In genomic region chr4:156983366-156983765, GRCh38 we compare ENCODE assay signal across 13 cellular contexts. TPM values are rescaled to one million over a fixed set of nuclear protein-coding genes. Genes with fewer than 3 reads are reported as not detected.
A peak's percentile ranks its signal among the peaks of the same experiment; 100 is the strongest.
DNase-seq lines count a peak whose midpoint lies in the region; ATAC-seq and TF ChIP-seq lines count a peak whose summit lies in the region.
"Had no signal": no experiment of that assay in that cellular context is flagged by ENCODE, and none has a peak within 500 bp of the region (broad histone marks: within the 10 kb centered on the region; RNA-seq: fewer than 3 reads in every experiment).

No MANE protein-coding gene starts in this region.

- H3K4me1 ChIP-seq in heart right ventricle (no peaks in the 10 kb centered on the region), upper lobe of right lung (no peaks in the 10 kb centered on the region), transverse colon (no peaks in the 10 kb centered on the region), vagina (no peaks in the 10 kb centered on the region)

- no peak overlapping the region for H3K4me3 ChIP-seq in heart right ventricle
- H3K4me3 ChIP-seq in fibroblast of the aortic adventitia (ENCODE audit: low read depth, low read length), result no peak overlapping the region
- H3K4me3 ChIP-seq in upper lobe of right lung, result no peak overlapping the region
- no peak overlapping the region for H3K4me3 ChIP-seq in transverse colon
- no peak overlapping the region for H3K4me3 ChIP-seq in vagina
- H3K4me3 ChIP-seq: K562 had no signal

- no peaks in the 10 kb centered on the region for H3K36me3 ChIP-seq in heart right ventricle
- no peaks in the 10 kb centered on the region for H3K36me3 ChIP-seq in upper lobe of right lung
- no peaks in the 10 kb centered on the region for H3K36me3 ChIP-seq in transverse colon
- H3K36me3 ChIP-seq in vagina, result no peaks in the 10 kb centered on the region

- peaks cover 0 to 9% (median 0%) of the 10 kb centered on the region in 11 donors for H3K9me3 ChIP-seq in heart right ventricle
- no peaks in the 10 kb centered on the region for H3K9me3 ChIP-seq in upper lobe of right lung
- H3K9me3 ChIP-seq in transverse colon, result no peaks in the 10 kb centered on the region
- no peaks in the 10 kb centered on the region for H3K9me3 ChIP-seq in vagina

- WGBS in heart right ventricle, 2 donors, result 59 to 71% methylated on average over 1 of the region's 1 CpG
- 53 to 58% methylated on average over 1 of the region's 1 CpG for WGBS in transverse colon (ENCODE audit: low coverage in 1 of 2), 2 donors

- intact Hi-C loops in heart right ventricle (cut with DNase I), result loop anchor here in 2 of 10 donors (10.0 kb wide), 2 partner anchors 61 to 991 kb away; no protein-coding TSS in a partner anchor
- intact Hi-C loops in left ventricle myocardium superior (cut with micrococcal nuclease), result no loop called here
- intact Hi-C loops in upper lobe of right lung (cut with DNase I), result no loop called here
- intact Hi-C loops in transverse colon (cut with DNase I; ENCODE audit: low total_unique reads), result no loop called here
- intact Hi-C loops in vagina (cut with DNase I), result no loop called here

- in situ Hi-C loops in transverse colon (cut with MboI; ENCODE audit: low pct_ligation_motif_present in 1 of 4, low pct_unique_long_range_greater_than_20kb in 1 of 4, low sequenced_read_pairs in 3 of 4), result no loop called here

- TF ChIP-seq EP300 in transverse colon (IDR thresholded peaks at IDR 0.05; ENCODE audit: low read depth), result no peak

- CTCF ChIA-PET in WTC11 (lab: Charles Lee), result interaction anchor here (1.4 kb wide), 1 partner anchor 62 kb away, joined by 3 read pairs; no protein-coding TSS in a partner anchor

- H3K9me3 Mint-ChIP-seq in WTC11, result peaks cover 8% of the 10 kb centered on the region

- no peak for ATAC-seq in heart right ventricle
- ATAC-seq in left ventricle myocardium superior, result no peak
- peak; percentile 32; the same call in 1 of the 2 replicates for ATAC-seq in WTC11
- peak; percentile 51 for ATAC-seq in upper lobe of right lung
- no peak for ATAC-seq in HG03520 (IDR thresholded peaks at IDR 0.05; ENCODE audit: unreplicated experiment)
- ATAC-seq: K562 had no signal

- H3K36me3 Mint-ChIP-seq in WTC11, result peaks cover 1% of the 10 kb centered on the region; the same call in 1 of the 2 replicates

- no peaks in the 10 kb centered on the region for H3K27me3 ChIP-seq in heart right ventricle
- H3K27me3 ChIP-seq in upper lobe of right lung, result no peaks in the 10 kb centered on the region
- H3K27me3 ChIP-seq in transverse colon, result no peaks in the 10 kb centered on the region
- H3K27me3 ChIP-seq in vagina, result no peaks in the 10 kb centered on the region

- H3K4me3 Mint-ChIP-seq in WTC11, result no peak overlapping the region

- H3K27ac ChIP-seq in heart right ventricle (no peak overlapping the region), upper lobe of right lung (no peak overlapping the region), transverse colon (no peak overlapping the region), vagina (no peak overlapping the region)

- no peaks in the 10 kb centered on the region for H3K27me3 Mint-ChIP-seq in WTC11 (ENCODE audit: low read depth)

- POLR2A ChIA-PET in WTC11 (lab: Charles Lee), result no interaction called here

- no peak overlapping the region for H3K27ac Mint-ChIP-seq in WTC11

- TF ChIP-seq CTCF in heart right ventricle (IDR thresholded peaks at IDR 0.05), result peak in 6 of 9 donors; percentile 25 to 54 (median 40)
- no peak for TF ChIP-seq CTCF in WTC11 (IDR thresholded peaks at IDR 0.05)
- peak; percentile 73 for TF ChIP-seq CTCF in fibroblast of the aortic adventitia (IDR thresholded peaks at IDR 0.05; ENCODE audit: insufficient read depth, low read length)
- peak; percentile 41 for TF ChIP-seq CTCF in upper lobe of right lung (IDR thresholded peaks at IDR 0.05)
- no peak for TF ChIP-seq CTCF in transverse colon (IDR thresholded peaks at IDR 0.05)
- peak in 1 of 3 experiments; percentile 13 for TF ChIP-seq CTCF in vagina (IDR thresholded peaks at IDR 0.05)

- no peak for TF ChIP-seq POLR2A in transverse colon (IDR thresholded peaks at IDR 0.05)
- TF ChIP-seq POLR2A in vagina (IDR thresholded peaks at IDR 0.05), result no peak

- DNase-seq in heart right ventricle (no peak), left ventricle myocardium superior (no peak), WTC11 (ENCODE audit: low spot score) (no peak), fibroblast of the aortic adventitia (ENCODE audit: low read depth) (peak; percentile 50), upper lobe of right lung (no peak), transverse colon (no peak), vagina (ENCODE audit: extremely low spot score in 2 of 2) (no peak)
- DNase-seq: activated CD8-positive, alpha-beta memory T cell treated with anti-CD3 and anti-CD28 coated beads, Interleukin-2, amount 50 U/mL, for 4 hours; C1 segment of cervical spinal cord; occipital lobe had no signal

- H3K4me1 Mint-ChIP-seq in WTC11, result no peaks in the 10 kb centered on the region

TF ChIP-seq in WTC11, 78 proteins besides CTCF, POLR2A, EP300 and RAD21:
- TF ChIP-seq MLX (CRISPR knock-in tag; IDR thresholded peaks at IDR 0.05), result no peak
- TF ChIP-seq ZNF512 (CRISPR knock-in tag; IDR thresholded peaks at IDR 0.05; ENCODE audit: borderline replicate concordance), result no peak
- TF ChIP-seq ETV6 (CRISPR knock-in tag; IDR thresholded peaks at IDR 0.05), result no peak
- peak; percentile 60; the same call in 1 of the 2 replicates for TF ChIP-seq HMGA2 (CRISPR knock-in tag; IDR thresholded peaks at IDR 0.05)

RNA-seq across cellular contexts. Expression of gene PDGFC, which starts 11.8 kb away (rescaled TPM):
- 10 to 100 TPM; 10.1 to 18.2 (median 15.2) TPM for total RNA-seq in heart right ventricle
- polyA plus RNA-seq in heart right ventricle, result 1 to 10 TPM; 2.1 to 2.6 TPM
- 12.8 TPM for total RNA-seq in left ventricle myocardium superior
- total RNA-seq in WTC11 (2021), result 3.1 to 5.3 TPM (median 3.5 TPM) in 3 replicates
- total RNA-seq in fibroblast of the aortic adventitia (ENCODE audit: low replicate concordance), result 30.5 and 42.8 TPM in 2 replicates
- 31.3 TPM for total RNA-seq in upper lobe of right lung
- 10 to 100 TPM in 1 of 4 donors, 1 to 10 TPM in 2, under 1 TPM in 1; 0.40 to 20.6 (median 7.5) TPM for total RNA-seq in transverse colon
- 19.4 TPM for total RNA-seq in vagina
- total RNA-seq: K562; T-helper 1 cell treated with Interleukin-12 subunit alpha and Interleukin-12 subunit beta and Interleukin-4 antibody, amounts not matched to agents 30 ng/mL and 1 ng/mL, for 36 hours had no signal
- polyA plus RNA-seq: K562 had no signal

Comparison
In these comparisons a context has a peak if more than half of its experiments do, and no peak if none do; other contexts are left out.
1. ATAC-seq: peak in WTC11 (single experiment) and upper lobe of right lung (single experiment); none in heart right ventricle (0 of 8), left ventricle myocardium superior (single experiment) and HG03520 (single experiment).
2. CTCF ChIP-seq: peak in heart right ventricle (6 of 9), fibroblast of the aortic adventitia (single experiment) and upper lobe of right lung (single experiment); none in WTC11 (single experiment) and transverse colon (0 of 5).